ENCODE assay signal across 19 cellular contexts in genomic region chr12:89357297-89357730, GRCh38. TPM values are rescaled to one million over a fixed set of nuclear protein-coding genes. Genes with fewer than 3 reads are reported as not detected.
DNase-seq lines count a peak whose midpoint lies in the region; ATAC-seq and TF ChIP-seq lines count a peak whose summit lies in the region.
"Had no signal": no experiment of that assay in that cellular context is flagged by ENCODE, and none has a peak within 500 bp of the region (broad histone marks: within the 10 kb centered on the region; RNA-seq: fewer than 3 reads in every experiment).

No MANE protein-coding gene starts in this region.

- H3F3A ChIP-seq in PC-3 (ENCODE audit: low read length, unreplicated experiment), result no peaks in the 10 kb centered on the region

- intact Hi-C loops in A673 (cut with micrococcal nuclease; ENCODE audit: unreplicated experiment) (no loop called here), PC-3 (cut with micrococcal nuclease) (no loop called here)

- H2BK5ac ChIP-seq in mesendoderm (ENCODE audit: low read length), result peak overlapping the region; percentile 20

- no peak overlapping the region for H3K18ac ChIP-seq in mesendoderm (ENCODE audit: low read length)

- CTCF ChIA-PET in A673 (lab: Charles Lee), result no interaction called here
- CTCF ChIA-PET in PC-3 (lab: Charles Lee), result no interaction called here

- H3K4me2 ChIP-seq in mesendoderm (ENCODE audit: low read length), result no peak overlapping the region
- H3K4me2 ChIP-seq in PC-3 (ENCODE audit: low read length), result no peak overlapping the region

- H3K4me3 ChIP-seq in A673 (ENCODE audit: low read depth, low read length, poor library complexity, severe bottlenecking) (peak overlapping the region; percentile 5), epithelial cell of proximal tubule (ENCODE audit: low read depth, low read length) (peak overlapping the region; percentile 14), mesendoderm (ENCODE audit: low read length) (no peak overlapping the region), PC-3 (ENCODE audit: low read length) (no peak overlapping the region)

- H3K36me3 ChIP-seq in A673 (ENCODE audit: insufficient read depth, low read length, poor library complexity, severe bottlenecking) (no peaks in the 10 kb centered on the region), mesendoderm (ENCODE audit: control insufficient read depth, insufficient read depth, low read length) (no peaks in the 10 kb centered on the region), PC-3 (ENCODE audit: low read depth, low read length) (no peaks in the 10 kb centered on the region)

- H3K79me2 ChIP-seq in mesendoderm (ENCODE audit: control insufficient read depth, insufficient read depth, low read length) (no peaks in the 10 kb centered on the region), PC-3 (ENCODE audit: low read length) (peaks cover 15% of the 10 kb centered on the region)

- no peak overlapping the region for H2BK15ac ChIP-seq in mesendoderm (replicated peaks; ENCODE audit: low read depth)

- TF ChIP-seq CTCF in A673 (conservative IDR thresholded peaks at IDR 0.05; ENCODE audit: low read depth, low read length) (no peak), epithelial cell of proximal tubule (conservative IDR thresholded peaks at IDR 0.05; ENCODE audit: low read depth, low read length) (no peak), PC-3 (conservative IDR thresholded peaks at IDR 0.05; ENCODE audit: low read depth, low read length) (no peak)

- no peak overlapping the region for H3K4ac ChIP-seq in mesendoderm (ENCODE audit: low read depth, low read length)

- no peak overlapping the region for H2AFZ ChIP-seq in PC-3 (ENCODE audit: low read length)

- POLR2A ChIA-PET in A673 (lab: Charles Lee; ENCODE audit: low non-redundant PET) (no interaction called here), PC-3 (lab: Charles Lee; ENCODE audit: unreplicated experiment) (no interaction called here)

- H3K23ac ChIP-seq in mesendoderm (ENCODE audit: low read length), result no peak overlapping the region

- H4K8ac ChIP-seq in mesendoderm (ENCODE audit: low read depth, low read length), result no peak overlapping the region

- no peak overlapping the region for H2AK5ac ChIP-seq in mesendoderm (ENCODE audit: low read length)

- H2BK120ac ChIP-seq in mesendoderm (ENCODE audit: low read depth, low read length), result no peak overlapping the region

- no CpG with 5 or more reads among the region's 7 CpGs for WGBS in mesendoderm (ENCODE audit: extremely low coverage, insufficient coverage, low lambda C conversion rate)

- H3K56ac ChIP-seq in mesendoderm (ENCODE audit: low read length), result peak overlapping the region; percentile 62

- BruUV-seq in A673 (replicated peaks; lab: Mats Ljungman, UMichigan) (no TSS peak), PC-3 (replicated peaks; lab: Mats Ljungman, UMichigan) (no TSS peak)

- DNase-seq in A673 (ENCODE audit: low spot score) (no peak), HK-2 (ENCODE audit: unreplicated experiment) (peak; percentile 35), epithelial cell of proximal tubule (ENCODE audit: low read depth) (peak; percentile 93), mesendoderm (peak; percentile 78), PC-3 (no peak), LoVo (ENCODE audit: low spot score) (no peak)
- DNase-seq in activated naive CD4-positive, alpha-beta T cell treated with anti-CD3 and anti-CD28 coated beads, Interleukin-2, amount 50 U/mL, for 16 hours, result no peak
- DNase-seq: activated effector memory CD4-positive, alpha-beta T cell treated with Interleukin-2 at 50 U/mL for 16 hours; CD8-positive, alpha-beta T cell; foreskin keratinocyte; NCI-H1694 treated with DMSO at 0.1 percent for 48 hours; NCI-H446 treated with DMSO at 0.1 percent for 48 hours; right cardiac atrium; SIG-M5; stimulated activated CD4-positive, alpha-beta T cell treated with anti-CD3 and anti-CD28 coated beads, Interleukin-1b, Interleukin-23, amount 100 ng/mL, for 48 hours; stimulated activated naive CD8-positive, alpha-beta T cell treated with anti-CD3 and anti-CD28 coated beads, Interleukin-15, amount 100 ng/mL, for 72 hours; T-helper 9 cell had no signal

- H3K4me1 ChIP-seq in A673 (ENCODE audit: insufficient read depth, low read length, poor library complexity, severe bottlenecking) (peaks cover 46% of the 10 kb centered on the region), mesendoderm (ENCODE audit: control insufficient read depth, low read depth, low read length) (peaks cover 22% of the 10 kb centered on the region), PC-3 (ENCODE audit: insufficient read depth, low read length) (peaks cover 20% of the 10 kb centered on the region)

- H3K9ac ChIP-seq in mesendoderm (ENCODE audit: low read length) (peak overlapping the region; percentile 23), PC-3 (ENCODE audit: low read length) (no peak overlapping the region)

- no peaks in the 10 kb centered on the region for H3K9me3 ChIP-seq in A673 (ENCODE audit: low read depth, low read length, poor library complexity, severe bottlenecking)
- no peaks in the 10 kb centered on the region for H3K9me3 ChIP-seq in PC-3 (ENCODE audit: low read length)

- H3K27ac ChIP-seq in A673 (ENCODE audit: low read depth, low read length, poor library complexity, severe bottlenecking), result peak overlapping the region; percentile 41
- H3K27ac ChIP-seq in mesendoderm (ENCODE audit: low read depth, low read length), result no peak overlapping the region
- H3K27ac ChIP-seq in PC-3 (ENCODE audit: low read length), result no peak overlapping the region
- H3K27ac ChIP-seq: foreskin keratinocyte had no signal

- H4K20me1 ChIP-seq in PC-3 (ENCODE audit: low read length), result no peaks in the 10 kb centered on the region

- H3K79me1 ChIP-seq in mesendoderm (ENCODE audit: low read length), result peaks cover 3% of the 10 kb centered on the region

- ATAC-seq in PC-3 (no peak), HG03280 (IDR thresholded peaks at IDR 0.05; ENCODE audit: unreplicated experiment) (no peak)
- ATAC-seq: activated CD4-positive, CD25-positive, alpha-beta regulatory T cell treated with anti-CD3 and anti-CD28 coated beads, Interleukin-2, amount 50 U/mL, for 24 hours; CD8-positive, alpha-beta T cell; foreskin keratinocyte; right cardiac atrium; stimulated activated naive CD8-positive, alpha-beta T cell treated with anti-CD3 and anti-CD28 coated beads, Interleukin-15, amount 100 ng/mL, for 72 hours had no signal

- no peaks in the 10 kb centered on the region for H3K9me2 ChIP-seq in PC-3 (replicated peaks; ENCODE audit: low read length)

- H4K5ac ChIP-seq in mesendoderm (ENCODE audit: low read length), result no peak overlapping the region

- H3K27me3 ChIP-seq in A673 (replicated peaks; ENCODE audit: insufficient read depth, low read depth, low read length, poor library complexity) (no peaks in the 10 kb centered on the region), mesendoderm (ENCODE audit: insufficient read depth, low read length, poor library complexity) (no peaks in the 10 kb centered on the region), PC-3 (ENCODE audit: low read length) (no peaks in the 10 kb centered on the region)
- H3K27me3 ChIP-seq: foreskin keratinocyte had no signal

RNA-seq across cellular contexts. Expression of gene DUSP6, which starts 5.0 kb away (rescaled TPM):
- 207 and 226 TPM in 2 replicates for total RNA-seq in A673 (2021)
- total RNA-seq in epithelial cell of proximal tubule, result 41.1 and 48.8 TPM in 2 replicates
- polyA plus RNA-seq in mesendoderm (2013, experiment 1 of 2), result 30.5 TPM
- polyA plus RNA-seq in mesendoderm (2013, experiment 2 of 2), result 30.1 TPM
- total RNA-seq in PC-3 (2014; rRNA removed), result 184 and 244 TPM in 2 replicates

Comparison
In these comparisons a context has a peak if more than half of its experiments do, and no peak if none do; other contexts are left out.
1. DNase-seq: peak in HK-2 (single experiment), epithelial cell of proximal tubule (single experiment) and mesendoderm (single experiment); none in A673 (single experiment), PC-3 (single experiment), LoVo (single experiment) and activated naive CD4-positive, alpha-beta T cell treated with anti-CD3 and anti-CD28 coated beads, Interleukin-2, amount 50 U/mL, for 16 hours (single experiment).
2. H3K4me3 ChIP-seq: peak in A673 (single experiment) and epithelial cell of proximal tubule (single experiment); none in mesendoderm (single experiment) and PC-3 (single experiment).